ENCODE assay signal across 9 cellular contexts in genomic region chr20:49913399-49914047, GRCh38. TPM values are rescaled to one million over a fixed set of nuclear protein-coding genes. Genes with fewer than 3 reads are reported as not detected.
DNase-seq lines count a peak whose midpoint lies in the region; ATAC-seq and TF ChIP-seq lines count a peak whose summit lies in the region.
"Had no signal": no experiment of that assay in that cellular context is flagged by ENCODE, and none has a peak within 500 bp of the region (broad histone marks: within the 10 kb centered on the region; RNA-seq: fewer than 3 reads in every experiment).

No MANE protein-coding gene starts in this region.

- no peak for TF ChIP-seq POLR2A in tibial nerve (IDR thresholded peaks at IDR 0.05)

- TF ChIP-seq EP300 in tibial nerve (IDR thresholded peaks at IDR 0.05) = peak in 1 of 2 donors; percentile 24

- no peak for DNase-seq in activated naive CD4-positive, alpha-beta T cell treated with anti-CD3 and anti-CD28 coated beads, Interleukin-2, amount 10 ng/mL, durations not matched to agents 7 days and 5 days
- DNase-seq in activated naive CD4-positive, alpha-beta T cell treated with anti-CD3 and anti-CD28 coated beads, Interleukin-2, amount 50 U/mL, for 16 hours = no peak
- DNase-seq in medulla oblongata (ENCODE audit: extremely low spot score) = peak; percentile 81
- no peak for DNase-seq in tibial nerve (ENCODE audit: low spot score in 2 of 2)
- DNase-seq: activated CD4-positive, CD25-positive, alpha-beta regulatory T cell had no signal

- H3K4me3 ChIP-seq in tibial nerve = peak overlapping the region in 2 of 4 donors; percentile 82 to 99

- H3K27ac Mint-ChIP-seq in activated naive CD4-positive, alpha-beta T cell treated with anti-CD3 and anti-CD28 coated beads, Interleukin-2, amount 10 ng/mL, durations not matched to agents 7 days and 5 days = peak overlapping the region; percentile 45

- peaks cover 32% of the 10 kb centered on the region for H3K4me1 Mint-ChIP-seq in activated naive CD4-positive, alpha-beta T cell treated with anti-CD3 and anti-CD28 coated beads, Interleukin-2, amount 10 ng/mL, durations not matched to agents 7 days and 5 days

- H3K27ac ChIP-seq in angular gyrus (ENCODE audit: low read depth, low read length) = peak overlapping the region; percentile 100
- H3K27ac ChIP-seq in tibial nerve = peak overlapping the region in 3 of 4 donors; percentile 94 to 100 (median 100)

- CTCF ChIA-PET in activated naive CD4-positive, alpha-beta T cell treated with anti-CD3 and anti-CD28 coated beads, Interleukin-2, amount 10 ng/mL, durations not matched to agents 7 days and 5 days (lab: Charles Lee) = interaction anchor here (1.0 to 1.8 kb wide), 10 partner anchors 9 to 372 kb away, joined by 3 to 5 read pairs (median 4); no protein-coding TSS in a partner anchor

- peaks cover 5% of the 10 kb centered on the region for H3K36me3 Mint-ChIP-seq in activated naive CD4-positive, alpha-beta T cell treated with anti-CD3 and anti-CD28 coated beads, Interleukin-2, amount 10 ng/mL, durations not matched to agents 7 days and 5 days

- no peaks in the 10 kb centered on the region for H3K9me3 ChIP-seq in tibial nerve

- H3K4me1 ChIP-seq in tibial nerve = peaks cover 0 to 68% (median 27%) of the 10 kb centered on the region in 4 donors

- peaks cover 0 to 15% (median 0%) of the 10 kb centered on the region in 3 donors for H3K36me3 ChIP-seq in tibial nerve

- peaks cover under 1% of the 10 kb centered on the region for H3K27me3 Mint-ChIP-seq in activated naive CD4-positive, alpha-beta T cell treated with anti-CD3 and anti-CD28 coated beads, Interleukin-2, amount 10 ng/mL, durations not matched to agents 7 days and 5 days

- ATAC-seq in HG03571 (IDR thresholded peaks at IDR 0.05; ENCODE audit: unreplicated experiment) = no peak
- ATAC-seq in GM19395 (IDR thresholded peaks at IDR 0.05; ENCODE audit: unreplicated experiment) = no peak
- ATAC-seq in HG03097 (IDR thresholded peaks at IDR 0.05; ENCODE audit: low FRiP score, unreplicated experiment) = no peak

- whole genome bisulfite sequencing in tibial nerve, 2 donors = 40 to 47% methylated on average over 16 of the region's 16 CpGs

- H3K9me3 Mint-ChIP-seq in activated naive CD4-positive, alpha-beta T cell treated with anti-CD3 and anti-CD28 coated beads, Interleukin-2, amount 10 ng/mL, durations not matched to agents 7 days and 5 days = no peaks in the 10 kb centered on the region

- H3K4me3 Mint-ChIP-seq in activated naive CD4-positive, alpha-beta T cell treated with anti-CD3 and anti-CD28 coated beads, Interleukin-2, amount 10 ng/mL, durations not matched to agents 7 days and 5 days = peak overlapping the region; percentile 96

- TF ChIP-seq CTCF in tibial nerve (IDR thresholded peaks at IDR 0.05) = no peak

- H3K27me3 ChIP-seq in tibial nerve = no peaks in the 10 kb centered on the region

RNA-seq across cellular contexts. Expression of gene SPATA2, which starts 1.8 kb away (rescaled TPM):
- 1 to 10 TPM; 4.4 to 7.2 (median 6.3) TPM for total RNA-seq in tibial nerve

RNA-seq across cellular contexts. Expression of gene RNF114, which starts 22.7 kb away (rescaled TPM):
- 100 to 1,000 TPM; 211 to 311 (median 272) TPM for total RNA-seq in tibial nerve
